13 cellular contexts compared by ENCODE assay signal in genomic region chr1:89622895-89623294, GRCh38. TPM values are rescaled to one million over a fixed set of nuclear protein-coding genes. Genes with fewer than 3 reads are reported as not detected.
DNase-seq lines count a peak whose midpoint lies in the region; TF ChIP-seq lines count a peak whose summit lies in the region.
"Had no signal": no experiment of that assay in that cellular context is flagged by ENCODE, and none has a peak within 500 bp of the region (broad histone marks: within the 10 kb centered on the region; RNA-seq: fewer than 3 reads in every experiment).

No MANE protein-coding gene starts in this region.

- H2AFZ ChIP-seq in neural progenitor cell (replicated peaks), result no peak overlapping the region
- H2AFZ ChIP-seq: GM23248 had no signal

- no peak overlapping the region for H3K4me3 ChIP-seq in choroid plexus epithelial cell (ENCODE audit: low read depth, low read length)
- H3K4me3 ChIP-seq in neural progenitor cell, result no peak overlapping the region
- H3K4me3 ChIP-seq: GM23248 had no signal

- H3K27me3 Mint-ChIP-seq in neural progenitor cell (ENCODE audit: insufficient read depth, low read depth) (no peaks in the 10 kb centered on the region), immature natural killer cell (ENCODE audit: low read depth in 3 of 3) (no peaks in the 10 kb centered on the region)
- H3K27me3 Mint-ChIP-seq: IgD-negative memory B cell had no signal

- no peak overlapping the region for H3K27ac ChIP-seq in neural progenitor cell
- H3K27ac ChIP-seq: GM23248 had no signal

- H4K20me1 ChIP-seq in neural progenitor cell (ENCODE audit: low read depth), result no peaks in the 10 kb centered on the region

- no peaks in the 10 kb centered on the region for H3K36me3 ChIP-seq in neural progenitor cell

- H3K27ac Mint-ChIP-seq in neural progenitor cell (no peak overlapping the region), immature natural killer cell (no peak overlapping the region)
- H3K27ac Mint-ChIP-seq: IgD-negative memory B cell had no signal

- H3K4me1 Mint-ChIP-seq in neural progenitor cell (no peaks in the 10 kb centered on the region), immature natural killer cell (peaks cover 0 to 2% of the 10 kb centered on the region in 2 donors)

- DNase-seq in SIG-M5 treated with dmso at 0.1 percent for 504 hours (lab: John Stamatoyannopoulos, UW; ENCODE audit: unreplicated experiment) (peak; percentile 7), SIG-M5 (lab: John Stamatoyannopoulos, UW) (no peak), OCI-M1 (lab: John Stamatoyannopoulos, UW) (peak; percentile 74), choroid plexus epithelial cell (ENCODE audit: low read depth) (peak; percentile 79), neural progenitor cell (ENCODE audit: low spot score) (no peak), HEK293T (ENCODE audit: extremely low spot score) (no peak), head of caudate nucleus (no peak), immature natural killer cell (no peak)
- DNase-seq: cortex of kidney, GF-D8, GM23248, SHP77 treated with DMSO at 0.1 percent for 48 hours had no signal

- H3K4me3 Mint-ChIP-seq in neural progenitor cell, result no peak overlapping the region
- H3K4me3 Mint-ChIP-seq in immature natural killer cell, result no peak overlapping the region
- H3K4me3 Mint-ChIP-seq: IgD-negative memory B cell had no signal

- H3K36me3 Mint-ChIP-seq in neural progenitor cell (no peaks in the 10 kb centered on the region), immature natural killer cell (peaks cover 0 to 20% (median 10%) of the 10 kb centered on the region in 3 donors)

- H3K4me2 ChIP-seq in neural progenitor cell, result no peak overlapping the region

- H3K9ac ChIP-seq in neural progenitor cell, result no peak overlapping the region
- H3K9ac ChIP-seq: GM23248 had no signal

- no peaks in the 10 kb centered on the region for H3K4me1 ChIP-seq in neural progenitor cell

- peak; percentile 53 for TF ChIP-seq CTCF in choroid plexus epithelial cell (conservative IDR thresholded peaks at IDR 0.05; ENCODE audit: low read depth, low read length)
- peak; percentile 18 for TF ChIP-seq CTCF in neural progenitor cell (IDR thresholded peaks at IDR 0.05)

- no peaks in the 10 kb centered on the region for H3K27me3 ChIP-seq in neural progenitor cell

- POLR2A ChIA-PET in HEK293T (lab: Yijun Ruan, JAX), result no interaction called here

- intact Hi-C loops in head of caudate nucleus (cut with DNase I), result no loop called here

- H3K9me3 ChIP-seq in neural progenitor cell (ENCODE audit: low read depth), result peaks cover 1% of the 10 kb centered on the region

- H3F3A ChIP-seq in neural progenitor cell (ENCODE audit: low read depth), result no peaks in the 10 kb centered on the region

- no peaks in the 10 kb centered on the region for H3K79me2 ChIP-seq in neural progenitor cell (ENCODE audit: low read depth)

- CTCF ChIA-PET in HEK293T (lab: Yijun Ruan, JAX), result interaction anchor here (0.7 to 2.1 kb wide), 2 partner anchors 17 to 140 kb away, joined by 4 to 8 read pairs; no protein-coding TSS in a partner anchor

- peaks cover under 1% of the 10 kb centered on the region for H3K9me3 Mint-ChIP-seq in neural progenitor cell
- H3K9me3 Mint-ChIP-seq in immature natural killer cell, result no peaks in the 10 kb centered on the region
- H3K9me3 Mint-ChIP-seq: IgD-negative memory B cell had no signal

TF ChIP-seq in HEK293T, 16 proteins besides CTCF, POLR2A, EP300 and RAD21:
- TF ChIP-seq BHLHE40 (IDR thresholded peaks at IDR 0.05; ENCODE audit: borderline replicate concordance), result no peak
- TF ChIP-seq SP1 (IDR thresholded peaks at IDR 0.05), result no peak
- no peak for TF ChIP-seq ELF4 (IDR thresholded peaks at IDR 0.05)

RNA-seq across cellular contexts. Expression of gene LRRC8C, which starts 10.0 kb away (rescaled TPM):
- 5.3 and 5.5 TPM in 2 replicates for total RNA-seq in neural progenitor cell (ENCODE audit: low replicate concordance)
- 1 to 10 TPM; 3.5 to 7.3 (median 4.1) TPM for polyA plus RNA-seq in immature natural killer cell

Comparison
In these comparisons a context has a peak if more than half of its experiments do, and no peak if none do; other contexts are left out.
1. DNase-seq: peak in SIG-M5 treated with dmso at 0.1 percent for 504 hours (single experiment), OCI-M1 (single experiment) and choroid plexus epithelial cell (single experiment); none in SIG-M5 (single experiment), neural progenitor cell (single experiment), HEK293T (single experiment), head of caudate nucleus (0 of 42) and immature natural killer cell (0 of 3).